8 cellular contexts compared by ENCODE assay signal in genomic region chr3:53160335-53160659, GRCh38. TPM values are rescaled to one million over a fixed set of nuclear protein-coding genes. Genes with fewer than 3 reads are reported as not detected.
DNase-seq lines count a peak whose midpoint lies in the region; ATAC-seq and TF ChIP-seq lines count a peak whose summit lies in the region.

No MANE protein-coding gene starts in this region.

- no peak overlapping the region for H2BK5ac ChIP-seq in trophoblast cell (ENCODE audit: low read depth, low read length, poor library complexity)

- H3K27ac ChIP-seq in RWPE1 (peak overlapping the region; percentile 77), esophagus muscularis mucosa (replicated peaks in 1 of 4) (peak overlapping the region; percentile 81 to 86 (median 84)), trophoblast cell (ENCODE audit: low read depth, low read length) (no peak overlapping the region)

- ATAC-seq in GM18907 (IDR thresholded peaks at IDR 0.05; ENCODE audit: unreplicated experiment) = no peak

- no peak overlapping the region for H4K12ac ChIP-seq in trophoblast cell (ENCODE audit: low read depth, low read length)

- H3K9me3 ChIP-seq in esophagus muscularis mucosa (no peaks in the 10 kb centered on the region), trophoblast cell (ENCODE audit: insufficient read depth, low read depth, low read length) (peaks cover 3% of the 10 kb centered on the region)

- H3K14ac ChIP-seq in trophoblast cell (ENCODE audit: low read length) = no peak overlapping the region

- H3K4me3 Mint-ChIP-seq in Calu3 (ENCODE audit: low read depth, unreplicated experiment) = peak overlapping the region; percentile 77

- no peak overlapping the region for H3K9ac ChIP-seq in trophoblast cell (ENCODE audit: low read length)

- H3K4ac ChIP-seq in trophoblast cell (ENCODE audit: low read depth, low read length) = no peak overlapping the region

- H3K27ac Mint-ChIP-seq in Calu3 (ENCODE audit: unreplicated experiment) = peak overlapping the region; percentile 30

- TF ChIP-seq EP300 in esophagus muscularis mucosa (IDR thresholded peaks at IDR 0.05) = no peak

- H3K9me3 Mint-ChIP-seq in Calu3 (ENCODE audit: low read depth, unreplicated experiment) = no peaks in the 10 kb centered on the region

- H4K8ac ChIP-seq in trophoblast cell (ENCODE audit: low read depth, low read length) = no peak overlapping the region

- no peak for TF ChIP-seq CTCF in Calu3 (IDR thresholded peaks at IDR 0.05; ENCODE audit: unreplicated experiment)
- no peak for TF ChIP-seq CTCF in RWPE1 (conservative IDR thresholded peaks at IDR 0.05; ENCODE audit: low read depth)
- TF ChIP-seq CTCF in esophagus muscularis mucosa (IDR thresholded peaks at IDR 0.05) = peak in 1 of 3 experiments; percentile 42

- H3K27me3 Mint-ChIP-seq in Calu3 (ENCODE audit: unreplicated experiment) = no peaks in the 10 kb centered on the region

- no peak for DNase-seq in Calu3
- no peak for DNase-seq in RWPE1 (ENCODE audit: low spot score)
- no peak for DNase-seq in esophagus muscularis mucosa (ENCODE audit: extremely low spot score)
- DNase-seq in trophoblast cell = no peak
- no peak for DNase-seq in iPS-NIHi7 (ENCODE audit: extremely low spot score)
- DNase-seq in GM03348 (ENCODE audit: low spot score) = no peak
- DNase-seq in NCI-H2029 treated with DMSO at 0.1 percent for 48 hours (lab: John Stamatoyannopoulos, UW) = no peak

- no TSS peak for BruUV-seq in Calu3 (replicated peaks; lab: Mats Ljungman, UMichigan)

- H3K23ac ChIP-seq in trophoblast cell (ENCODE audit: low read length) = no peak overlapping the region

- 29% methylated on average over 1 of the region's 3 CpGs for WGBS in esophagus muscularis mucosa
- WGBS in trophoblast cell (ENCODE audit: extremely low coverage, insufficient coverage, insufficient read length) = no CpG with 5 or more reads among the region's 3 CpGs

- peak overlapping the region; percentile 89 for H3K4me2 ChIP-seq in trophoblast cell (ENCODE audit: low read length)

- peaks cover 65% of the 10 kb centered on the region for H3K4me1 Mint-ChIP-seq in Calu3 (ENCODE audit: low read depth, unreplicated experiment)

- peaks cover 5% of the 10 kb centered on the region for H3K79me2 ChIP-seq in trophoblast cell (ENCODE audit: control insufficient read depth, insufficient read depth, low read length, poor library complexity)

- intact Hi-C loops in Calu3 (cut with micrococcal nuclease; ENCODE audit: unreplicated experiment) = no loop called here
- intact Hi-C loops in esophagus muscularis mucosa (cut with DNase I) = no loop called here

- peaks cover 36% of the 10 kb centered on the region for H3K36me3 Mint-ChIP-seq in Calu3 (ENCODE audit: insufficient read depth, unreplicated experiment)

- no peak overlapping the region for H3K18ac ChIP-seq in trophoblast cell (ENCODE audit: low read length)

- POLR2A ChIA-PET in RWPE1 (lab: Yijun Ruan, JAX; ENCODE audit: low non-redundant PET) = interaction anchor here (1.0 kb wide), 1 partner anchor 35 kb away, joined by 6 read pairs; no protein-coding TSS in a partner anchor

- H2AFZ ChIP-seq in trophoblast cell (ENCODE audit: insufficient read depth, low read length, poor library complexity) = peak overlapping the region; percentile 28

- H2BK120ac ChIP-seq in trophoblast cell (ENCODE audit: insufficient read depth, low read length, poor library complexity) = no peak overlapping the region

- H3K4me1 ChIP-seq in esophagus muscularis mucosa (peaks cover 29 to 73% (median 52%) of the 10 kb centered on the region in 4 donors), trophoblast cell (ENCODE audit: control insufficient read depth in 1 of 2, insufficient read depth in 2 of 2, low read length in 2 of 2) (peaks cover 2 to 10% of the 10 kb centered on the region in 2 experiments)

- H3K36me3 ChIP-seq in esophagus muscularis mucosa (no peaks in the 10 kb centered on the region), trophoblast cell (ENCODE audit: control insufficient read depth in 1 of 2, insufficient read depth in 2 of 2, low read length in 2 of 2) (no peaks in the 10 kb centered on the region)

- H3K27me3 ChIP-seq in esophagus muscularis mucosa (peaks cover 0 to 11% (median 2%) of the 10 kb centered on the region in 4 donors), trophoblast cell (ENCODE audit: insufficient read depth, low read length) (peaks cover 10% of the 10 kb centered on the region)

- CTCF ChIA-PET in Calu3 (lab: Charles Lee) (interaction anchor here (0.6 to 1.3 kb wide), 3 partner anchors 16 to 35 kb away, joined by 3 to 6 read pairs (median 3); no protein-coding TSS in a partner anchor), RWPE1 (lab: Yijun Ruan, JAX) (interaction anchor here (1.0 kb wide), 1 partner anchor 9 kb away, joined by 3 read pairs; no protein-coding TSS in a partner anchor)

- no peak overlapping the region for H2BK12ac ChIP-seq in trophoblast cell (ENCODE audit: low read length)

- H3K4me3 ChIP-seq in esophagus muscularis mucosa = peak overlapping the region; percentile 79 to 92 (median 88)
- H3K4me3 ChIP-seq in trophoblast cell (ENCODE audit: low read depth, low read length) = peak overlapping the region; percentile 3

- H4K91ac ChIP-seq in trophoblast cell (ENCODE audit: low read depth, low read length) = no peak overlapping the region

- TF ChIP-seq POLR2A in esophagus muscularis mucosa (IDR thresholded peaks at IDR 0.05; ENCODE audit: low read depth) = no peak

- H3K79me1 ChIP-seq in trophoblast cell (ENCODE audit: low read length) = peaks cover 6% of the 10 kb centered on the region

- no peak overlapping the region for H2AK5ac ChIP-seq in trophoblast cell (ENCODE audit: low read length)

RNA-seq across cellular contexts. Expression of gene PRKCD, which starts 0.7 kb away (rescaled TPM):
- 24.4 and 25.2 TPM in 2 replicates for total RNA-seq in Calu3 (2022)
- 10 to 100 TPM in 3 of 4 donors, 1 to 10 TPM in 1; 7.0 to 16.7 (median 12.4) TPM for total RNA-seq in esophagus muscularis mucosa
- 10.6 and 11.2 TPM in 2 replicates for polyA plus RNA-seq in trophoblast cell (2013)

RNA-seq across cellular contexts. Expression of gene RFT1, which starts 30.1 kb away (rescaled TPM):
- total RNA-seq in Calu3 (2022) = 30.5 and 35.0 TPM in 2 replicates
- 10 to 100 TPM in 1 of 4 donors, 1 to 10 TPM in 3; 6.8 to 10.3 (median 9.0) TPM for total RNA-seq in esophagus muscularis mucosa
- 10.1 and 10.5 TPM in 2 replicates for polyA plus RNA-seq in trophoblast cell (2013)
